ENCODE assay signal across 24 cellular contexts in genomic region chr1:184644771-184645170, GRCh38.
"Had no signal": no experiment of that assay in that cellular context is flagged by ENCODE, and none has a peak within 500 bp of the region (broad histone marks: within the 10 kb centered on the region; RNA-seq: fewer than 3 reads in every experiment).

No MANE protein-coding gene starts in this region.

- H3K27ac Mint-ChIP-seq: dendritic cell treated with granulocyte-macrophage colony-stimulating factor and Interleukin-4, amounts not matched to agents 40 ng/mL and 50 ng/mL, for 4 days; effector memory CD8-positive, alpha-beta T cell; endodermal cell had no signal

- H3K27me3 ChIP-seq: colonic mucosa, dorsolateral prefrontal cortex, esophagus squamous epithelium, gastrocnemius medialis, gastroesophageal sphincter, heart left ventricle, heart right ventricle had no signal

- H3K4me3 ChIP-seq: colonic mucosa, coronary artery, dorsolateral prefrontal cortex, esophagus squamous epithelium, gastrocnemius medialis, gastroesophageal sphincter, heart left ventricle, heart right ventricle had no signal

- H3K27me3 Mint-ChIP-seq: dendritic cell treated with granulocyte-macrophage colony-stimulating factor and Interleukin-4, amounts not matched to agents 40 ng/mL and 50 ng/mL, for 4 days had no signal

- H3K4me3 Mint-ChIP-seq: dendritic cell treated with granulocyte-macrophage colony-stimulating factor and Interleukin-4, amounts not matched to agents 40 ng/mL and 50 ng/mL, for 4 days; effector memory CD8-positive, alpha-beta T cell; endodermal cell had no signal

- H3K27ac ChIP-seq: colonic mucosa, coronary artery, dorsolateral prefrontal cortex, epithelial cell of prostate, esophagus squamous epithelium, foreskin keratinocyte, gastrocnemius medialis, heart left ventricle, heart right ventricle had no signal

- H3K4me1 ChIP-seq: colonic mucosa, foreskin keratinocyte had no signal

- DNase-seq: colonic mucosa; cortex of kidney; dermis blood vessel endothelial cell; dorsolateral prefrontal cortex; effector CD4-positive, alpha-beta T cell; effector CD8-positive, alpha-beta T cell; effector memory CD4-positive, alpha-beta T cell; effector memory CD8-positive, alpha-beta T cell; endodermal cell; erythroblast; esophagus squamous epithelium; foreskin fibroblast; foreskin keratinocyte; foreskin melanocyte; gastrocnemius medialis; glutamatergic neuron; head of caudate nucleus; heart left ventricle; heart right ventricle had no signal

- ATAC-seq: effector memory CD8-positive, alpha-beta T cell; esophagus mucosa; foreskin keratinocyte; gastrocnemius medialis; gastroesophageal sphincter; heart left ventricle; heart right ventricle had no signal

- H3K36me3 ChIP-seq: colonic mucosa, esophagus squamous epithelium, gastrocnemius medialis, gastroesophageal sphincter, heart left ventricle, heart right ventricle had no signal

- H3K4me1 Mint-ChIP-seq: endodermal cell had no signal

- H3K9me3 ChIP-seq: colonic mucosa, esophagus squamous epithelium, gastrocnemius medialis, gastroesophageal sphincter, heart left ventricle, heart right ventricle had no signal

- H3K9me3 Mint-ChIP-seq: dendritic cell treated with granulocyte-macrophage colony-stimulating factor and Interleukin-4, amounts not matched to agents 40 ng/mL and 50 ng/mL, for 4 days; effector memory CD8-positive, alpha-beta T cell; endodermal cell had no signal
